9 cellular contexts compared by ENCODE assay signal in genomic region chr1:161198206-161198876, GRCh38. TPM values are rescaled to one million over a fixed set of nuclear protein-coding genes. Genes with fewer than 3 reads are reported as not detected.
A peak's percentile ranks its signal among the peaks of the same experiment; 100 is the strongest.
DNase-seq lines count a peak whose midpoint lies in the region; ATAC-seq, FAIRE-seq and TF ChIP-seq lines count a peak whose summit lies in the region.
"Had no signal": no experiment of that assay in that cellular context is flagged by ENCODE, and none has a peak within 500 bp of the region (broad histone marks: within the 10 kb centered on the region; RNA-seq: fewer than 3 reads in every experiment).

No MANE protein-coding gene starts in this region.

- H3K9ac ChIP-seq in K562 (ENCODE audit: insufficient read depth in 1 of 2, low read depth in 2 of 2, low read length in 2 of 2): peak overlapping the region; percentile 83 to 85; a peak in 3 of 4 replicates

- DNase-seq in NCI-H146 (lab: John Stamatoyannopoulos, UW) (peak; percentile 51), NCI-H146 treated with DMSO at 0.1 percent for 48 hours (lab: John Stamatoyannopoulos, UW; ENCODE audit: unreplicated experiment) (no peak), K562 (ENCODE audit: extremely low read depth in 1 of 4, low spot score in 3 of 4) (peak in 1 of 4 experiments; percentile 56), iris pigment epithelial cell (ENCODE audit: low read depth) (peak; percentile 43), testis (no peak), left colon (no peak)
- no peak for DNase-seq in activated CD4-positive, alpha-beta T cell treated with anti-CD3 and anti-CD28 coated beads for 48 hours
- DNase-seq: CD4-positive, CD25-positive, alpha-beta regulatory T cell had no signal

- TSS peak; percentile 63 for BruUV-seq in K562 (replicated peaks; lab: Mats Ljungman, UMichigan)

- 60% methylated on average over 14 of the region's 20 CpGs for WGBS in K562 (ENCODE audit: insufficient coverage, low coverage, missing lambda C conversion rate)
- WGBS in testis, 2 donors: 22 to 41% methylated on average over 2 to 18 of the region's 20 CpGs

- no peak for TF ChIP-seq RAD21 in K562 (CRISPR knock-in tag; conservative IDR thresholded peaks at IDR 0.05 in 1 of 2, IDR thresholded peaks at IDR 0.05 in 1 of 2)

- CTCF ChIA-PET in K562 (lab: Yijun Ruan, JAX; ENCODE audit: low intra/inter-chr PET ratio): no interaction called here

- TF ChIP-seq CTCF in K562 (IDR thresholded peaks at IDR 0.05 in 2 of 3, conservative IDR thresholded peaks at IDR 0.05 in 1 of 3; ENCODE audit: insufficient read depth in 2 of 3, low read depth in 1 of 3, low read length in 3 of 3): no peak
- TF ChIP-seq CTCF in testis (IDR thresholded peaks at IDR 0.05): no peak

- in situ Hi-C loops in K562 (cut with MboI): no loop called here

- H3K36me3 ChIP-seq in K562 (ENCODE audit: control insufficient read depth, insufficient read depth, low read length) (peaks cover 2% of the 10 kb centered on the region; the same call in 1 of the 3 replicates), testis (ENCODE audit: low read depth, missing control alignments) (no peaks in the 10 kb centered on the region)

- no peak for TF ChIP-seq EP300 in K562 (IDR thresholded peaks at IDR 0.05; ENCODE audit: low read length)

- H3K9me3 ChIP-seq in K562 (replicated peaks; ENCODE audit: control insufficient read depth, insufficient read depth, low read depth, low read length) (no peaks in the 10 kb centered on the region), testis (no peaks in the 10 kb centered on the region)

- H3K9me1 ChIP-seq in K562 (ENCODE audit: control insufficient read depth, insufficient read depth, low read length): no peaks in the 10 kb centered on the region

- H3K4me2 ChIP-seq in K562 (ENCODE audit: insufficient read depth, low read length): peak overlapping the region; percentile 59

- no peaks in the 10 kb centered on the region for H4K20me1 ChIP-seq in K562 (replicated peaks; ENCODE audit: control insufficient read depth, insufficient read depth, low read length)

- POLR2A ChIA-PET in K562 (lab: Yijun Ruan, JAX): interaction anchor here (0.6 to 1.2 kb wide), 6 partner anchors 12 to 191 kb away, joined by 3 to 5 read pairs (median 3); partner anchors contain the start of genes DEDD and PPOX

- ATAC-seq in K562 (no peak), left colon (no peak), GM21526 (IDR thresholded peaks at IDR 0.05; ENCODE audit: low FRiP score, unreplicated experiment) (no peak)

- TF ChIP-seq POLR2A in K562 (conservative IDR thresholded peaks at IDR 0.05): no peak
- TF ChIP-seq POLR2A in testis (IDR thresholded peaks at IDR 0.05): no peak

- peak; percentile 35 for FAIRE-seq in K562 (lab: Jason Lieb, UNC)

- H3K4me3 ChIP-seq in K562 (no peak overlapping the region), testis (no peak overlapping the region)

- H3K4me1 ChIP-seq in K562 (replicated peaks in 1 of 2; ENCODE audit: control insufficient read depth in 2 of 2, insufficient read depth in 2 of 2, low read length in 2 of 2) (peaks cover 56 to 61% of the 10 kb centered on the region in 2 experiments), testis (peaks cover 58% of the 10 kb centered on the region)

- H3K27ac ChIP-seq in K562 (ENCODE audit: extremely low read depth, low read depth, low read length) (peak overlapping the region; percentile 99), testis (peak overlapping the region; percentile 67 to 100)

- H2AFZ ChIP-seq in K562 (ENCODE audit: low read depth, low read length): peak overlapping the region; percentile 97

- peaks cover 14% of the 10 kb centered on the region for H3K79me2 ChIP-seq in K562 (ENCODE audit: control insufficient read depth, insufficient read depth, low read length)

- intact Hi-C loops in K562 (cut with micrococcal nuclease): no loop called here
- intact Hi-C loops in testis (cut with DNase I; ENCODE audit: low total_unique reads): no loop called here
- intact Hi-C loops in left colon (cut with DNase I, micrococcal nuclease): no loop called here

- H3K27me3 ChIP-seq in K562 (ENCODE audit: control insufficient read depth in 2 of 2, insufficient read depth in 2 of 2, low read length in 2 of 2) (no peaks in the 10 kb centered on the region), testis (no peaks in the 10 kb centered on the region)

RNA-seq across cellular contexts. Expression of gene ADAMTS4, which starts 0.5 kb away (rescaled TPM):
- total RNA-seq in K562 (2011; cell fraction: chromatin; rRNA removed; ENCODE audit: low replicate concordance): 2.7 and 5.1 TPM in 2 replicates
- 2.5 and 5.8 TPM in 2 replicates for total RNA-seq in K562 (2011; cell fraction: nucleolus; rRNA removed)
- total RNA-seq in K562 (2011; cell fraction: nucleoplasm; rRNA removed): 1.9 and 2.9 TPM in 2 replicates
- total RNA-seq in K562 (2014; rRNA removed): 0.41 and 1.1 TPM in 2 replicates
- 0.29 and 0.32 TPM in 2 replicates for total RNA-seq in K562 (2014; rRNA removed; fragmentation: Illumina TruSeq; extraction: Trizol)
- 0.18 and 0.41 TPM in 2 replicates for total RNA-seq in K562 (2015; rRNA removed; fragmentation: Illumina TruSeq; extraction: Trizol)
- 1.5 and 3.7 TPM in 2 replicates for total RNA-seq in K562 (2021)
- polyA plus RNA-seq in K562 (2011; rRNA removed): 0.27 and 0.45 TPM in 2 replicates
- 0.24 and 0.57 TPM in 2 replicates for polyA plus RNA-seq in K562 (2011; cell fraction: cytosol; rRNA removed)
- polyA plus RNA-seq in K562 (2011; cell fraction: nucleus; rRNA removed): 0.39 and 0.98 TPM in 2 replicates
- 0.76 and 0.78 TPM in 2 replicates for polyA plus RNA-seq in K562 (2012)
- polyA plus RNA-seq in K562 (2014; fragmentation: Illumina TruSeq; extraction: Trizol): 0.52 and 1.6 TPM in 2 replicates
- under 1 TPM; 0.07 to 0.13 TPM for polyA plus RNA-seq in K562 (2014; fragmentation: Nextera tagmentation; extraction: Ambion mirVana)
- polyA plus RNA-seq in K562 (2014; rRNA removed): 0.58 and 0.85 TPM in 2 replicates
- 0.12 and 0.95 TPM in 2 replicates for polyA minus RNA-seq in K562 (2011; rRNA and poly(A)+ RNA removed)
- 2.6 TPM in 1 of 2 replicates, not detected in the other for polyA minus RNA-seq in K562 (2011; cell fraction: cytosol; rRNA and poly(A)+ RNA removed)
- 1.1 and 1.9 TPM in 2 replicates for polyA minus RNA-seq in K562 (2011; cell fraction: nucleus; rRNA and poly(A)+ RNA removed)
- 1 to 10 TPM; 2.4 to 3.2 TPM for total RNA-seq in testis
- 2.7 TPM for polyA plus RNA-seq in testis (ENCODE audit: insufficient read depth, low read depth, low replicate concordance)
- total RNA-seq in left colon: 1 to 10 TPM; 1.0 to 3.3 TPM

RNA-seq across cellular contexts. Expression of gene NDUFS2, which starts 3.8 kb away (rescaled TPM):
- 139 and 181 TPM in 2 replicates for total RNA-seq in K562 (2011; cell fraction: chromatin; rRNA removed; ENCODE audit: low replicate concordance)
- total RNA-seq in K562 (2011; cell fraction: nucleolus; rRNA removed): 123 and 138 TPM in 2 replicates
- 118 and 147 TPM in 2 replicates for total RNA-seq in K562 (2011; cell fraction: nucleoplasm; rRNA removed)
- total RNA-seq in K562 (2014; rRNA removed): 158 and 175 TPM in 2 replicates
- 106 and 109 TPM in 2 replicates for total RNA-seq in K562 (2014; rRNA removed; fragmentation: Illumina TruSeq; extraction: Trizol)
- 147 TPM in 2 replicates for total RNA-seq in K562 (2015; rRNA removed; fragmentation: Illumina TruSeq; extraction: Trizol)
- 86.7 and 87.5 TPM in 2 replicates for total RNA-seq in K562 (2021)
- polyA plus RNA-seq in K562 (2011; rRNA removed): 174 and 176 TPM in 2 replicates
- polyA plus RNA-seq in K562 (2011; cell fraction: cytosol; rRNA removed): 141 and 175 TPM in 2 replicates
- polyA plus RNA-seq in K562 (2011; cell fraction: nucleus; rRNA removed): 131 and 205 TPM in 2 replicates
- polyA plus RNA-seq in K562 (2012): 110 and 131 TPM in 2 replicates
- polyA plus RNA-seq in K562 (2014; fragmentation: Illumina TruSeq; extraction: Trizol): 140 and 141 TPM in 2 replicates
- polyA plus RNA-seq in K562 (2014; fragmentation: Nextera tagmentation; extraction: Ambion mirVana): 100 to 1,000 TPM in 1 of 2 experiments, 10 to 100 TPM in 1; 70.0 to 115 TPM
- 172 and 181 TPM in 2 replicates for polyA plus RNA-seq in K562 (2014; rRNA removed)
- 175 and 239 TPM in 2 replicates for polyA minus RNA-seq in K562 (2011; rRNA and poly(A)+ RNA removed)
- polyA minus RNA-seq in K562 (2011; cell fraction: cytosol; rRNA and poly(A)+ RNA removed): 73.7 and 96.6 TPM in 2 replicates
- 55.5 and 93.4 TPM in 2 replicates for polyA minus RNA-seq in K562 (2011; cell fraction: nucleus; rRNA and poly(A)+ RNA removed)
- total RNA-seq in testis: 100 to 1,000 TPM; 117 to 129 TPM
- polyA plus RNA-seq in testis (ENCODE audit: insufficient read depth, low read depth, low replicate concordance): 82.9 TPM
- 100 to 1,000 TPM; 154 to 188 TPM for total RNA-seq in left colon

RNA-seq across cellular contexts. Expression of gene FCER1G, which starts 16.8 kb away (rescaled TPM):
- 0.95 TPM in 1 of 2 replicates, not detected in the other for total RNA-seq in K562 (2011; cell fraction: chromatin; rRNA removed; ENCODE audit: low replicate concordance)
- total RNA-seq in K562 (2011; cell fraction: nucleolus; rRNA removed): not detected in 2 replicates
- not detected in 2 replicates for total RNA-seq in K562 (2011; cell fraction: nucleoplasm; rRNA removed)
- 0.29 TPM in 1 of 2 replicates, not detected in the other for total RNA-seq in K562 (2014; rRNA removed)
- not detected in 2 replicates for total RNA-seq in K562 (2014; rRNA removed; fragmentation: Illumina TruSeq; extraction: Trizol)
- total RNA-seq in K562 (2015; rRNA removed; fragmentation: Illumina TruSeq; extraction: Trizol): 0.69 and 0.98 TPM in 2 replicates
- total RNA-seq in K562 (2021): 0.31 TPM in 1 of 2 replicates, not detected in the other
- polyA plus RNA-seq in K562 (2011; rRNA removed): 0.15 and 0.24 TPM in 2 replicates
- 0.24 and 0.32 TPM in 2 replicates for polyA plus RNA-seq in K562 (2011; cell fraction: cytosol; rRNA removed)
- polyA plus RNA-seq in K562 (2011; cell fraction: nucleus; rRNA removed): 0.55 and 1.3 TPM in 2 replicates
- polyA plus RNA-seq in K562 (2012): 1.7 and 9.0 TPM in 2 replicates
- 0.30 TPM in 1 of 2 replicates, not detected in the other for polyA plus RNA-seq in K562 (2014; fragmentation: Illumina TruSeq; extraction: Trizol)
- polyA plus RNA-seq in K562 (2014; fragmentation: Nextera tagmentation; extraction: Ambion mirVana): under 1 TPM; 0.31 to 0.46 TPM
- polyA plus RNA-seq in K562 (2014; rRNA removed): 0.27 and 0.47 TPM in 2 replicates
- 0.46 TPM in 1 of 2 replicates, not detected in the other for polyA minus RNA-seq in K562 (2011; rRNA and poly(A)+ RNA removed)
- not detected in 2 replicates for polyA minus RNA-seq in K562 (2011; cell fraction: cytosol; rRNA and poly(A)+ RNA removed)
- polyA minus RNA-seq in K562 (2011; cell fraction: nucleus; rRNA and poly(A)+ RNA removed): not detected in 2 replicates
- 10 to 100 TPM in 1 of 2 donors, 1 to 10 TPM in 1; 2.1 to 13.3 TPM for total RNA-seq in testis
- 60.9 TPM for polyA plus RNA-seq in testis (ENCODE audit: insufficient read depth, low read depth, low replicate concordance)
- 10 to 100 TPM in 1 of 2 donors, 1 to 10 TPM in 1; 5.6 to 23.3 TPM for total RNA-seq in left colon

RNA-seq across cellular contexts. Expression of gene B4GALT3, which starts 21.0 kb away (rescaled TPM):
- 57.0 and 113 TPM in 2 replicates for total RNA-seq in K562 (2011; cell fraction: chromatin; rRNA removed; ENCODE audit: low replicate concordance)
- 102 and 112 TPM in 2 replicates for total RNA-seq in K562 (2011; cell fraction: nucleolus; rRNA removed)
- total RNA-seq in K562 (2011; cell fraction: nucleoplasm; rRNA removed): 89.3 and 101 TPM in 2 replicates
- total RNA-seq in K562 (2014; rRNA removed): 37.1 and 68.3 TPM in 2 replicates
- total RNA-seq in K562 (2014; rRNA removed; fragmentation: Illumina TruSeq; extraction: Trizol): 32.0 TPM in 2 replicates
- total RNA-seq in K562 (2015; rRNA removed; fragmentation: Illumina TruSeq; extraction: Trizol): 38.0 and 41.2 TPM in 2 replicates
- total RNA-seq in K562 (2021): 57.6 and 59.9 TPM in 2 replicates
- 31.2 and 48.5 TPM in 2 replicates for polyA plus RNA-seq in K562 (2011; rRNA removed)
- polyA plus RNA-seq in K562 (2011; cell fraction: cytosol; rRNA removed): 49.7 and 72.8 TPM in 2 replicates
- polyA plus RNA-seq in K562 (2011; cell fraction: nucleus; rRNA removed): 118 and 168 TPM in 2 replicates
- 52.6 and 67.1 TPM in 2 replicates for polyA plus RNA-seq in K562 (2012)
- polyA plus RNA-seq in K562 (2014; fragmentation: Illumina TruSeq; extraction: Trizol): 82.0 and 85.4 TPM in 2 replicates
- 100 to 1,000 TPM in 1 of 2 experiments, 10 to 100 TPM in 1; 46.1 to 103 TPM for polyA plus RNA-seq in K562 (2014; fragmentation: Nextera tagmentation; extraction: Ambion mirVana)
- polyA plus RNA-seq in K562 (2014; rRNA removed): 50.7 and 66.4 TPM in 2 replicates
- 15.4 and 16.3 TPM in 2 replicates for polyA minus RNA-seq in K562 (2011; rRNA and poly(A)+ RNA removed)
- 25.1 and 26.1 TPM in 2 replicates for polyA minus RNA-seq in K562 (2011; cell fraction: cytosol; rRNA and poly(A)+ RNA removed)
- 21.9 and 28.3 TPM in 2 replicates for polyA minus RNA-seq in K562 (2011; cell fraction: nucleus; rRNA and poly(A)+ RNA removed)
- total RNA-seq in testis: 10 to 100 TPM; 46.3 to 62.2 TPM
- 56.2 TPM for polyA plus RNA-seq in testis (ENCODE audit: insufficient read depth, low read depth, low replicate concordance)
- 10 to 100 TPM; 29.7 TPM for total RNA-seq in left colon

RNA-seq across cellular contexts. Expression of gene APOA2, which starts 25.1 kb away (rescaled TPM):
- total RNA-seq in K562 (2011; cell fraction: chromatin; rRNA removed; ENCODE audit: low replicate concordance): not detected in 2 replicates
- not detected in 2 replicates for total RNA-seq in K562 (2011; cell fraction: nucleolus; rRNA removed)
- 1.2 TPM in 1 of 2 replicates, not detected in the other for total RNA-seq in K562 (2011; cell fraction: nucleoplasm; rRNA removed)
- 0.41 TPM in 1 of 2 replicates, not detected in the other for total RNA-seq in K562 (2014; rRNA removed)
- not detected in 2 replicates for total RNA-seq in K562 (2014; rRNA removed; fragmentation: Illumina TruSeq; extraction: Trizol)
- total RNA-seq in K562 (2015; rRNA removed; fragmentation: Illumina TruSeq; extraction: Trizol): 0.54 TPM in 1 of 2 replicates, not detected in the other
- 0.64 and 2.6 TPM in 2 replicates for total RNA-seq in K562 (2021)
- polyA plus RNA-seq in K562 (2011; rRNA removed): 0.50 TPM in 1 of 2 replicates, not detected in the other
- polyA plus RNA-seq in K562 (2011; cell fraction: cytosol; rRNA removed): 0.50 TPM in 1 of 2 replicates, not detected in the other
- not detected in 2 replicates for polyA plus RNA-seq in K562 (2011; cell fraction: nucleus; rRNA removed)
- 0.27 and 1.2 TPM in 2 replicates for polyA plus RNA-seq in K562 (2012)
- 1.1 TPM in 1 of 2 replicates, not detected in the other for polyA plus RNA-seq in K562 (2014; fragmentation: Illumina TruSeq; extraction: Trizol)
- polyA plus RNA-seq in K562 (2014; fragmentation: Nextera tagmentation; extraction: Ambion mirVana): 1 to 10 TPM in 1 of 2 experiments, under 1 TPM in 1; 0.93 to 1.6 TPM
- polyA plus RNA-seq in K562 (2014; rRNA removed): not detected in 2 replicates
- polyA minus RNA-seq in K562 (2011; rRNA and poly(A)+ RNA removed): 1.4 TPM in 1 of 2 replicates, not detected in the other
- polyA minus RNA-seq in K562 (2011; cell fraction: cytosol; rRNA and poly(A)+ RNA removed): 19.8 TPM in 1 of 2 replicates, not detected in the other
- not detected in 2 replicates for polyA minus RNA-seq in K562 (2011; cell fraction: nucleus; rRNA and poly(A)+ RNA removed)
- total RNA-seq in testis: not detected
- 1.6 TPM for polyA plus RNA-seq in testis (ENCODE audit: insufficient read depth, low read depth, low replicate concordance)
- total RNA-seq in left colon: not detected
- total RNA-seq: CD4-positive, CD25-positive, alpha-beta regulatory T cell had no signal
- polyA plus RNA-seq: CD4-positive, CD25-positive, alpha-beta regulatory T cell had no signal

Comparison
In these comparisons a context has a peak if more than half of its experiments do, and no peak if none do; other contexts are left out.
1. DNase-seq: peak in NCI-H146 (single experiment) and iris pigment epithelial cell (single experiment); none in NCI-H146 treated with DMSO at 0.1 percent for 48 hours (single experiment), testis (single experiment), left colon (0 of 2) and activated CD4-positive, alpha-beta T cell treated with anti-CD3 and anti-CD28 coated beads for 48 hours (single experiment).